In genomic region chr14:79732911-79733310, GRCh38 we compare ENCODE assay signal across 32 cellular contexts.
DNase-seq lines count a peak whose midpoint lies in the region; ATAC-seq, FAIRE-seq and TF ChIP-seq lines count a peak whose summit lies in the region.
"Had no signal": no experiment of that assay in that cellular context is flagged by ENCODE, and none has a peak within 500 bp of the region (broad histone marks: within the 10 kb centered on the region; RNA-seq: fewer than 3 reads in every experiment).

No MANE protein-coding gene starts in this region.

- H3K27me3 Mint-ChIP-seq in nephron (ENCODE audit: low read depth) (no peaks in the 10 kb centered on the region), MCF 10A (ENCODE audit: insufficient read depth, unreplicated experiment) (peaks cover 16% of the 10 kb centered on the region)
- H3K27me3 Mint-ChIP-seq: activated CD4-positive, alpha-beta memory T cell treated with anti-CD3 and anti-CD28 coated beads, Interleukin-2, amount 10 ng/mL, durations not matched to agents 7 days and 5 days had no signal

- DNase-seq in AG09319 (ENCODE audit: extremely low read depth, low read depth) (peak; percentile 19), RPMI7951 (ENCODE audit: low read depth) (peak; percentile 17), MCF 10A (ENCODE audit: unreplicated experiment) (no peak), heart left ventricle (no peak), AG08395 (ENCODE audit: low spot score) (no peak)
- DNase-seq: activated CD4-positive, alpha-beta memory T cell treated with anti-CD3 and anti-CD28 coated beads, Interleukin-2, amount 10 ng/mL, durations not matched to agents 7 days and 5 days; activated CD4-positive, alpha-beta T cell treated with anti-CD3 and anti-CD28 coated beads for 1 hour; activated effector memory CD4-positive, alpha-beta T cell treated with Interleukin-2 at 50 U/mL for 16 hours; Caco-2; cerebellar nuclear complex; foreskin melanocyte; hippocampal formation; left colon; mesendoderm; NCI-H1436; NCI-H2081 treated with DMSO at 0.1 percent for 48 hours; NCI-H345; sigmoid colon; stimulated activated naive CD8-positive, alpha-beta T cell treated with anti-CD3 and anti-CD28 coated beads, Interleukin-15, Interleukin-2, amounts not matched to agents 100 U/mL and 50 U/mL, for 24 hours; T-helper 2 cell; testis; uterus had no signal

- H3K9me3 Mint-ChIP-seq in nephron = peaks cover 21% of the 10 kb centered on the region
- peaks cover 8% of the 10 kb centered on the region for H3K9me3 Mint-ChIP-seq in MCF 10A (ENCODE audit: unreplicated experiment)

- no peak overlapping the region for H3K4me3 ChIP-seq in heart left ventricle
- H3K4me3 ChIP-seq: BLaER1, prostate gland, sigmoid colon, testis, uterus had no signal

- no peaks in the 10 kb centered on the region for H3K27me3 ChIP-seq in heart left ventricle
- H3K27me3 ChIP-seq: BLaER1, neutrophil, sigmoid colon, testis, uterus had no signal

- H3K36me3 Mint-ChIP-seq in nephron (ENCODE audit: low read depth) (peaks cover 26% of the 10 kb centered on the region), MCF 10A (ENCODE audit: insufficient read depth, unreplicated experiment) (no peaks in the 10 kb centered on the region)
- H3K36me3 Mint-ChIP-seq: activated naive CD8-positive, alpha-beta T cell had no signal

- ATAC-seq in HG03025 (IDR thresholded peaks at IDR 0.05; ENCODE audit: low FRiP score, unreplicated experiment) = no peak
- no peak for ATAC-seq in heart left ventricle
- ATAC-seq: left colon; stimulated activated naive CD8-positive, alpha-beta T cell treated with anti-CD3 and anti-CD28 coated beads, Interleukin-15, Interleukin-2, amounts not matched to agents 100 U/mL and 50 U/mL, for 24 hours had no signal

- H3K4me3 Mint-ChIP-seq in nephron (no peak overlapping the region), MCF 10A (ENCODE audit: unreplicated experiment) (no peak overlapping the region)
- H3K4me3 Mint-ChIP-seq: activated CD4-positive, alpha-beta memory T cell treated with anti-CD3 and anti-CD28 coated beads, Interleukin-2, amount 10 ng/mL, durations not matched to agents 7 days and 5 days; activated naive CD8-positive, alpha-beta T cell had no signal

- CTCF ChIA-PET in MCF 10A (lab: Yijun Ruan, JAX) = no interaction called here

- no peak overlapping the region for H3K27ac ChIP-seq in heart left ventricle
- H3K27ac ChIP-seq: BLaER1, KMS-11, neutrophil, prostate gland, sigmoid colon, testis, uterus had no signal

- H3K4me1 ChIP-seq in heart left ventricle = no peaks in the 10 kb centered on the region
- H3K4me1 ChIP-seq: prostate gland, testis, uterus had no signal

- H3K9me3 ChIP-seq in heart left ventricle = peaks cover 0 to 30% (median 17%) of the 10 kb centered on the region in 12 donors
- H3K9me3 ChIP-seq: neutrophil, prostate gland, testis, uterus had no signal

- H3K4me1 Mint-ChIP-seq in nephron (peaks cover 12% of the 10 kb centered on the region), MCF 10A (ENCODE audit: insufficient read depth, unreplicated experiment) (no peaks in the 10 kb centered on the region)
- H3K4me1 Mint-ChIP-seq: activated CD4-positive, alpha-beta memory T cell treated with anti-CD3 and anti-CD28 coated beads, Interleukin-2, amount 10 ng/mL, durations not matched to agents 7 days and 5 days had no signal

- POLR2A ChIA-PET in MCF 10A (lab: Yijun Ruan, JAX) = no interaction called here

- H3K27ac Mint-ChIP-seq in nephron = peak overlapping the region in 2 of 3 experiments; percentile 20 to 39
- H3K27ac Mint-ChIP-seq in MCF 10A (ENCODE audit: low read depth, unreplicated experiment) = no peak overlapping the region
- H3K27ac Mint-ChIP-seq: activated CD4-positive, alpha-beta memory T cell treated with anti-CD3 and anti-CD28 coated beads, Interleukin-2, amount 10 ng/mL, durations not matched to agents 7 days and 5 days; activated naive CD8-positive, alpha-beta T cell had no signal

- TF ChIP-seq CTCF in AG09319 (IDR thresholded peaks at IDR 0.05; ENCODE audit: low read depth, low read length) = no peak
- no peak for TF ChIP-seq CTCF in nephron (IDR thresholded peaks at IDR 0.05; ENCODE audit: unreplicated experiment in 3 of 3)
- TF ChIP-seq CTCF in MCF 10A (IDR thresholded peaks at IDR 0.05; ENCODE audit: unreplicated experiment) = no peak
- TF ChIP-seq CTCF in heart left ventricle (IDR thresholded peaks at IDR 0.05) = no peak

- BruUV-seq in MCF 10A (replicated peaks; lab: Mats Ljungman, UMichigan) = no TSS peak

- intact Hi-C loops in MCF 10A (cut with micrococcal nuclease) = no loop called here
- intact Hi-C loops in heart left ventricle (cut with DNase I) = no loop called here

- peak; percentile 88 for FAIRE-seq in endometrium (lab: Jason Lieb, UNC)
- FAIRE-seq: A204.1, endothelial cell of umbilical vein had no signal

- H3K36me3 ChIP-seq in heart left ventricle = no peaks in the 10 kb centered on the region
- H3K36me3 ChIP-seq: neutrophil, prostate gland, uterus had no signal

- TF ChIP-seq POLR2A in heart left ventricle (IDR thresholded peaks at IDR 0.05) = no peak

- WGBS in heart left ventricle, 4 donors = 45 to 62% (median 59%) methylated on average over 2 of the region's 2 CpGs

Comparison
In these comparisons a context has a peak if more than half of its experiments do, and no peak if none do; other contexts are left out.
1. DNase-seq: peak in AG09319 (single experiment) and RPMI7951 (single experiment); none in MCF 10A (single experiment), heart left ventricle (0 of 5) and AG08395 (single experiment).